ENCODE assay signal across 37 cellular contexts in the genomic region with DNA sequence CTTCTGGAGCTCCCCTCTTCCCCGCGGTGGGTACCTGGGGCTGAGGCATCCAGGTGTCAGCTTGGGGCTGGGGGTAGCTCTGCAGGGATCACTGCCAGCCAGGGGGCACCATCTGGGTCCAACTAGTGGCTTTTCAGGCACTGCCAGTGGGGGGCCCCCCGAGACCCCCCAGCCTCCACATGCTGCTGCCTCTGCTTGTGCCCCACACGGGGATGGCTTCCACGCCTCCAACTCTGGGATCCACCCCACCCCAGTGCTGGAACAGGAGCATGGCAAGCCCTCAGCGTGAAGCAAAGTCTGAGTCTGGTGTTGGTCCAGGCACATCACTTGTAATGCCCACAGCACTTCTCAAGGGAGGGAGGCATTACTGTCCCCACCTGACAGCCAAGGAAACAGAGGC.
"Had no signal": no experiment of that assay in that cellular context is flagged by ENCODE, and none has a peak within 500 bp of the region (broad histone marks: within the 10 kb centered on the region; RNA-seq: fewer than 3 reads in every experiment).

No MANE protein-coding gene starts in this region.

- ATAC-seq: activated CD8-positive, alpha-beta T cell treated with anti-CD3 and anti-CD28 coated beads for 36 hours; activated naive CD4-positive, alpha-beta T cell treated with anti-CD3 and anti-CD28 coated beads, Interleukin-2, amount 50 U/mL, for 72 hours; activated naive CD8-positive, alpha-beta T cell treated with anti-CD3 and anti-CD28 coated beads, Interleukin-2, amount 50 U/mL, for 24 hours; activated T-cell treated with anti-CD3 and anti-CD28 coated beads, Interleukin-2, amount 50 U/mL, for 4 hours; activated T-cell treated with anti-CD3 and anti-CD28 coated beads, Interleukin-2, amount 50 U/mL, for 72 hours; activated T-helper 17 cell treated with anti-CD3 and anti-CD28 coated beads, Interleukin-2, amount 50 U/mL, for 72 hours had no signal

- H3K9me3 Mint-ChIP-seq: activated B cell treated with CpG ODN at 0.5 μM for 24 hours; activated CD4-positive, alpha-beta memory T cell treated with anti-CD3 and anti-CD28 coated beads for 36 hours; activated CD4-positive, alpha-beta T cell treated with anti-CD3 and anti-CD28 coated beads, Interleukin-2, amount 10 ng/mL, durations not matched to agents 24 days and 14 days; activated CD8-positive, alpha-beta T cell treated with anti-CD3 and anti-CD28 coated beads for 36 hours; activated naive CD4-positive, alpha-beta T cell treated with anti-CD3 and anti-CD28 coated beads, Interleukin-2, amount 50 U/mL, for 72 hours; activated naive CD8-positive, alpha-beta T cell treated with anti-CD3 and anti-CD28 coated beads, Interleukin-2, amount 10 ng/mL, durations not matched to agents 7 days and 5 days; activated naive CD8-positive, alpha-beta T cell treated with anti-CD3 and anti-CD28 coated beads, Interleukin-2, amount 50 U/mL, for 24 hours; activated T-cell treated with anti-CD3 and anti-CD28 coated beads, Interleukin-2, amount 50 U/mL, for 4 hours; activated T-cell treated with anti-CD3 and anti-CD28 coated beads, Interleukin-2, amount 50 U/mL, for 72 hours; activated T-helper 1 cell treated with anti-CD3 and anti-CD28 coated beads, Interleukin-12 subunit alpha, Interleukin-12 subunit beta, Interleukin-2, Interleukin-4 antibody, amounts not matched to agents 30 ng/mL and 10 ng/mL and 1 ng/mL, durations not matched to agents 14 hours and 24 hours and 36 hours; activated T-helper 17 cell treated with anti-CD3 and anti-CD28 coated beads, Interleukin-2, amount 50 U/mL, for 72 hours; T-helper 1 cell treated with Interleukin-12 subunit alpha and Interleukin-12 subunit beta and Interleukin-4 antibody, amounts not matched to agents 30 μg/mL and 1 μg/mL, for 36 hours; T-helper 2 cell treated with Interferon-gamma antibody and Interleukin-4, amounts not matched to agents 5 μg/mL and 100 μg/mL, for 36 hours had no signal

- H3K27ac ChIP-seq: ascending aorta, cardiac muscle cell, VCaP had no signal

- H3K4me1 ChIP-seq: ascending aorta had no signal

- H3K4me3 Mint-ChIP-seq: activated B cell treated with CpG ODN at 0.5 μM for 24 hours; activated CD4-positive, alpha-beta memory T cell treated with anti-CD3 and anti-CD28 coated beads for 36 hours; activated CD4-positive, alpha-beta T cell treated with anti-CD3 and anti-CD28 coated beads, Interleukin-2, amount 10 ng/mL, durations not matched to agents 24 days and 14 days; activated CD8-positive, alpha-beta T cell treated with anti-CD3 and anti-CD28 coated beads for 36 hours; activated naive CD4-positive, alpha-beta T cell treated with anti-CD3 and anti-CD28 coated beads for 36 hours; activated naive CD8-positive, alpha-beta T cell treated with anti-CD3 and anti-CD28 coated beads, Interleukin-2, amount 10 ng/mL, durations not matched to agents 7 days and 5 days; activated naive CD8-positive, alpha-beta T cell treated with anti-CD3 and anti-CD28 coated beads, Interleukin-2, amount 50 U/mL, for 24 hours; activated T-cell treated with anti-CD3 and anti-CD28 coated beads, Interleukin-2, amount 50 U/mL, for 4 hours; activated T-cell treated with anti-CD3 and anti-CD28 coated beads, Interleukin-2, amount 50 U/mL, for 72 hours; activated T-helper 1 cell treated with anti-CD3 and anti-CD28 coated beads, Interleukin-12 subunit alpha, Interleukin-12 subunit beta, Interleukin-2, Interleukin-4 antibody, amounts not matched to agents 30 ng/mL and 10 ng/mL and 1 ng/mL, durations not matched to agents 14 hours and 24 hours and 36 hours; activated T-helper 17 cell treated with anti-CD3 and anti-CD28 coated beads, Interleukin-2, amount 50 U/mL, for 72 hours; brain; T-helper 1 cell treated with Interleukin-12 subunit alpha and Interleukin-12 subunit beta and Interleukin-4 antibody, amounts not matched to agents 30 μg/mL and 1 μg/mL, for 36 hours; T-helper 2 cell treated with Interferon-gamma antibody and Interleukin-4, amounts not matched to agents 5 μg/mL and 100 μg/mL, for 36 hours had no signal

- H3K4me3 ChIP-seq: ascending aorta, cardiac muscle cell had no signal

- H3K27me3 Mint-ChIP-seq: activated CD4-positive, alpha-beta T cell treated with anti-CD3 and anti-CD28 coated beads, Interleukin-2, amount 10 ng/mL, durations not matched to agents 24 days and 14 days had no signal

- H3K36me3 Mint-ChIP-seq: activated CD4-positive, alpha-beta memory T cell treated with anti-CD3 and anti-CD28 coated beads for 36 hours; activated naive CD4-positive, alpha-beta T cell treated with anti-CD3 and anti-CD28 coated beads, Interleukin-2, amount 50 U/mL, for 72 hours; activated naive CD8-positive, alpha-beta T cell treated with anti-CD3 and anti-CD28 coated beads, Interleukin-2, amount 10 ng/mL, durations not matched to agents 7 days and 5 days; brain had no signal

- H3K36me3 ChIP-seq: ascending aorta, cardiac muscle cell had no signal

- H3K27me3 ChIP-seq: ascending aorta, cardiac muscle cell had no signal

- H3K9me3 ChIP-seq: ascending aorta had no signal

- H3K4me1 Mint-ChIP-seq: activated B cell treated with CpG ODN at 0.5 μM for 24 hours; activated CD4-positive, alpha-beta T cell treated with anti-CD3 and anti-CD28 coated beads, Interleukin-2, amount 10 ng/mL, durations not matched to agents 24 days and 14 days; activated naive CD8-positive, alpha-beta T cell treated with anti-CD3 and anti-CD28 coated beads, Interleukin-2, amount 10 ng/mL, durations not matched to agents 7 days and 5 days; activated naive CD8-positive, alpha-beta T cell treated with anti-CD3 and anti-CD28 coated beads, Interleukin-2, amount 50 U/mL, for 24 hours; activated T-helper 17 cell treated with anti-CD3 and anti-CD28 coated beads, Interleukin-2, amount 50 U/mL, for 72 hours had no signal

- DNase-seq: activated B cell treated with CpG ODN at 0.5 μM for 24 hours; activated CD4-positive, alpha-beta memory T cell treated with anti-CD3 and anti-CD28 coated beads for 36 hours; activated CD4-positive, alpha-beta T cell treated with anti-CD3 and anti-CD28 coated beads for 4 hours; activated CD4-positive, alpha-beta T cell treated with anti-CD3 and anti-CD28 coated beads, Interleukin-2, amount 10 ng/mL, durations not matched to agents 24 days and 14 days; activated CD4-positive, alpha-beta T cell treated with anti-CD3 and anti-CD28 coated beads, Interleukin-2, amount 50 U/mL, for 1 hour; activated CD4-positive, alpha-beta T cell treated with anti-CD3 and anti-CD28 coated beads, Interleukin-2, amount 50 U/mL, for 4 hours; activated CD4-positive, CD25-positive, alpha-beta regulatory T cell treated with anti-CD3 and anti-CD28 coated beads, Interleukin-2, amount 50 U/mL, for 72 hours; activated CD8-positive, alpha-beta memory T cell treated with anti-CD3 and anti-CD28 coated beads, Interleukin-2, amount 50 U/mL, for 4 hours; activated CD8-positive, alpha-beta T cell treated with anti-CD3 and anti-CD28 coated beads for 36 hours; activated effector memory CD4-positive, alpha-beta T cell treated with anti-CD3 and anti-CD28 coated beads, Interleukin-2, amount 50 U/mL, for 16 hours; activated gamma-delta T cell treated with Interleukin-2 at 50 U/mL for 16 hours; activated naive CD4-positive, alpha-beta T cell; activated naive CD4-positive, alpha-beta T cell treated with anti-CD3 and anti-CD28 coated beads for 36 hours; activated naive CD4-positive, alpha-beta T cell treated with anti-CD3 and anti-CD28 coated beads, Interleukin-2, amount 50 U/mL, for 16 hours; activated naive CD8-positive, alpha-beta T cell treated with anti-CD3 and anti-CD28 coated beads, Interleukin-2, amount 10 ng/mL, durations not matched to agents 7 days and 5 days; activated naive CD8-positive, alpha-beta T cell treated with anti-CD3 and anti-CD28 coated beads, Interleukin-2, amount 50 U/mL, for 24 hours; activated T-cell treated with anti-CD3 and anti-CD28 coated beads for 4 hours; activated T-cell treated with anti-CD3 and anti-CD28 coated beads, Interleukin-2, amount 50 U/mL, for 1 hour; activated T-cell treated with anti-CD3 and anti-CD28 coated beads, Interleukin-2, amount 50 U/mL, for 4 hours; activated T-cell treated with anti-CD3 and anti-CD28 coated beads, Interleukin-2, amount 50 U/mL, for 72 hours; amygdala; anterior cingulate cortex; caudate nucleus; cerebellar nuclear complex; SW 1271; T-helper 1 cell; T-helper 2 cell; T-helper 9 cell had no signal

- H3K27ac Mint-ChIP-seq: activated B cell treated with CpG ODN at 0.5 μM for 24 hours; activated CD4-positive, alpha-beta memory T cell treated with anti-CD3 and anti-CD28 coated beads for 36 hours; activated CD4-positive, alpha-beta T cell treated with anti-CD3 and anti-CD28 coated beads, Interleukin-2, amount 10 ng/mL, durations not matched to agents 24 days and 14 days; activated CD8-positive, alpha-beta T cell treated with anti-CD3 and anti-CD28 coated beads for 36 hours; activated naive CD4-positive, alpha-beta T cell treated with anti-CD3 and anti-CD28 coated beads for 36 hours; activated naive CD4-positive, alpha-beta T cell treated with anti-CD3 and anti-CD28 coated beads, Interleukin-2, amount 50 U/mL, for 72 hours; activated naive CD8-positive, alpha-beta T cell treated with anti-CD3 and anti-CD28 coated beads, Interleukin-2, amount 10 ng/mL, durations not matched to agents 7 days and 5 days; activated naive CD8-positive, alpha-beta T cell treated with anti-CD3 and anti-CD28 coated beads, Interleukin-2, amount 50 U/mL, for 24 hours; activated T-cell treated with anti-CD3 and anti-CD28 coated beads, Interleukin-2, amount 50 U/mL, for 72 hours; activated T-helper 1 cell treated with anti-CD3 and anti-CD28 coated beads, Interleukin-12 subunit alpha, Interleukin-12 subunit beta, Interleukin-2, Interleukin-4 antibody, amounts not matched to agents 30 ng/mL and 10 ng/mL and 1 ng/mL, durations not matched to agents 14 hours and 24 hours and 36 hours; activated T-helper 17 cell treated with anti-CD3 and anti-CD28 coated beads, Interleukin-2, amount 50 U/mL, for 72 hours; brain; T-helper 1 cell treated with Interleukin-12 subunit alpha and Interleukin-12 subunit beta and Interleukin-4 antibody, amounts not matched to agents 30 μg/mL and 1 μg/mL, for 36 hours; T-helper 2 cell treated with Interferon-gamma antibody and Interleukin-4, amounts not matched to agents 5 μg/mL and 100 μg/mL, for 36 hours had no signal
